In the genomic region with DNA sequence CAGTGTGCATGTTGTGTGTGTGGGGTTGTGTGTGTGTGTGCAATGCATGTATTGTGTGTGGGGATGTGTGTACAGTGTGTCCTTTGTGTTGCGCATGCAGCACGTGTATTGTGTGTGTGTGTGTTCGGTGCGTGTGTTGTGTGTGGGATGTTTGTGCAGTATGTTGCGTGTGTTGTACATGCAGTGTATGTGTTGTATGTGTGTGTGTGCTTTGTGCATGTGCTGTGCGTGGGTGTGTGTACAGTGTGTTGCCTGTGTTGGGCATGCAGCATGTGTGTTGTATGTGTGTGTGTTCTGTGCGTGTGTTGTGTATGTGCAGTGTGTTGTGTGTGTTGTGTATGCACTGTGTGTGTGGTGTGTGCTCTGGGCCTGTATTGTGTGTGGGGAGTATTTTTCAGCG, we compare ENCODE assay signal across 26 cellular contexts. TPM values are rescaled to one million over a fixed set of nuclear protein-coding genes. Genes with fewer than 3 reads are reported as not detected.
"Had no signal": no experiment of that assay in that cellular context is flagged by ENCODE, and none has a peak within 500 bp of the region (broad histone marks: within the 10 kb centered on the region; RNA-seq: fewer than 3 reads in every experiment).

No MANE protein-coding gene starts in this region.

- H3K4me3 Mint-ChIP-seq: effector memory CD8-positive, alpha-beta T cell; immature natural killer cell; natural killer cell; stimulated activated naive CD8-positive, alpha-beta T cell treated with anti-CD3 and anti-CD28 coated beads, Interleukin-15, amount 100 ng/mL, for 72 hours had no signal

- H3K9me3 Mint-ChIP-seq: immature natural killer cell; natural killer cell; stimulated activated naive CD8-positive, alpha-beta T cell treated with anti-CD3 and anti-CD28 coated beads, Interleukin-15, amount 100 ng/mL, for 72 hours had no signal

- H2AFZ ChIP-seq: parathyroid adenoma had no signal

- FAIRE-seq: endometrium, keratinocyte, small intestine had no signal

- DNase-seq: cortex of kidney; effector memory CD8-positive, alpha-beta T cell; erythroblast; esophagus squamous epithelium; foreskin melanocyte; glutamatergic neuron; hypothalamus; immature natural killer cell; left ventricle myocardium superior; lower lobe of right lung; natural killer cell; small intestine; stimulated activated CD4-positive, alpha-beta T cell treated with anti-CD3 and anti-CD28 coated beads, Interleukin-12 subunit alpha, Interleukin-12 subunit beta, amount 100 ng/mL, for 4 hours; stimulated activated CD4-positive, alpha-beta T cell treated with anti-CD3 and anti-CD28 coated beads, Interleukin-1b, Interleukin-23, amount 100 ng/mL, for 48 hours; stimulated activated CD4-positive, alpha-beta T cell treated with anti-CD3 and anti-CD28 coated beads, Interleukin-4, amount 100 ng/mL, for 1 hour; stimulated activated CD8-positive, alpha-beta memory T cell treated with anti-CD3 and anti-CD28 coated beads, Interleukin-4, amount 100 ng/mL, for 48 hours; stimulated activated naive CD4-positive, alpha-beta T cell; stimulated activated naive CD8-positive, alpha-beta T cell treated with anti-CD3 and anti-CD28 coated beads, Interleukin-15, amount 100 ng/mL, for 72 hours; transverse colon had no signal

- H3K9me3 ChIP-seq: esophagus squamous epithelium, lower lobe of right lung, neutrophil, right lobe of liver, suprapubic skin, transverse colon had no signal

- H3K27me3 ChIP-seq: neutrophil, right lobe of liver, transverse colon had no signal

- H3K36me3 Mint-ChIP-seq: immature natural killer cell, natural killer cell had no signal

- H3K79me2 ChIP-seq: parathyroid adenoma had no signal

- H3K4me1 ChIP-seq: esophagus squamous epithelium, lower lobe of right lung, parathyroid adenoma, right lobe of liver had no signal

- H3K4me1 Mint-ChIP-seq: immature natural killer cell; natural killer cell; stimulated activated naive CD8-positive, alpha-beta T cell treated with anti-CD3 and anti-CD28 coated beads, Interleukin-15, amount 100 ng/mL, for 72 hours had no signal

- H3K4me3 ChIP-seq: esophagus squamous epithelium, lower lobe of right lung, right lobe of liver, suprapubic skin, transverse colon had no signal

- ATAC-seq: effector memory CD8-positive, alpha-beta T cell; left ventricle myocardium superior; lower lobe of right lung; right lobe of liver; stimulated activated naive CD8-positive, alpha-beta T cell treated with anti-CD3 and anti-CD28 coated beads, Interleukin-15, amount 100 ng/mL, for 72 hours had no signal

- H3K9ac ChIP-seq: parathyroid adenoma had no signal

- H3K27me3 Mint-ChIP-seq: effector memory CD8-positive, alpha-beta T cell; stimulated activated naive CD8-positive, alpha-beta T cell treated with anti-CD3 and anti-CD28 coated beads, Interleukin-15, amount 100 ng/mL, for 72 hours had no signal

- H3K27ac ChIP-seq: esophagus squamous epithelium, lower lobe of right lung, neutrophil, parathyroid adenoma, right lobe of liver, suprapubic skin, transverse colon had no signal

- H3K27ac Mint-ChIP-seq: effector memory CD8-positive, alpha-beta T cell; immature natural killer cell; natural killer cell; progenitor cell of endocrine pancreas; stimulated activated naive CD8-positive, alpha-beta T cell treated with anti-CD3 and anti-CD28 coated beads, Interleukin-15, amount 100 ng/mL, for 72 hours had no signal

- H3K36me3 ChIP-seq: esophagus squamous epithelium, lower lobe of right lung, neutrophil, right lobe of liver, suprapubic skin, transverse colon had no signal

RNA-seq across cellular contexts. Expression of a gene that starts 52.7 kb away (rescaled TPM):
- total RNA-seq: left ventricle myocardium superior, transverse colon had no signal
- polyA plus RNA-seq: immature natural killer cell had no signal
